Comparison of ENCODE assay signal across 20 cellular contexts in genomic region chr1:58331156-58331555, GRCh38.
DNase-seq lines count a peak whose midpoint lies in the region; ATAC-seq lines count a peak whose summit lies in the region.
"Had no signal": no experiment of that assay in that cellular context is flagged by ENCODE, and none has a peak within 500 bp of the region (broad histone marks: within the 10 kb centered on the region; RNA-seq: fewer than 3 reads in every experiment).

No MANE protein-coding gene starts in this region.

- H3K27ac Mint-ChIP-seq in T-helper 17 cell: no peak overlapping the region
- H3K27ac Mint-ChIP-seq: CD8-positive, alpha-beta T cell had no signal

- no peaks in the 10 kb centered on the region for H3K27me3 Mint-ChIP-seq in T-helper 17 cell

- no peaks in the 10 kb centered on the region for H3K4me1 Mint-ChIP-seq in T-helper 17 cell

- H3K4me3 Mint-ChIP-seq in T-helper 17 cell: no peak overlapping the region
- H3K4me3 Mint-ChIP-seq: CD8-positive, alpha-beta T cell had no signal

- DNase-seq in EH (ENCODE audit: low read depth) (peak; percentile 79), M059J (ENCODE audit: low read depth) (peak; percentile 47), fibroblast of peridontal ligament (ENCODE audit: extremely low read depth) (peak; percentile 2), T-helper 17 cell (no peak)
- no peak for DNase-seq in activated naive CD4-positive, alpha-beta T cell treated with anti-CD3 and anti-CD28 coated beads, Interleukin-2, amount 50 U/mL, for 16 hours
- DNase-seq: ACHN; Calu3; CD8-positive, alpha-beta T cell; EL; HCEC 1CT; NCI-H1105 treated with DMSO at 0.1 percent for 48 hours; NCI-H1694; NCI-H2081 treated with DMSO at 0.1 percent for 48 hours; NCI-H510A; NCI-H748 treated with DMSO at 0.1 percent for 48 hours; NK-92 treated with Interleukin-12 subunit alpha and Interleukin-12 subunit beta, amount 100 ng/mL, for 24 hours; Right ventricle myocardium superior had no signal

- no peaks in the 10 kb centered on the region for H3K9me3 ChIP-seq in T-helper 17 cell (ENCODE audit: control insufficient read depth, low read length, poor library complexity, severe bottlenecking)
- H3K9me3 ChIP-seq: BLaER1 had no signal

- ATAC-seq in HG03571 (IDR thresholded peaks at IDR 0.05; ENCODE audit: unreplicated experiment) (no peak), T-helper 17 cell (no peak), HG02678 (IDR thresholded peaks at IDR 0.05; ENCODE audit: unreplicated experiment) (no peak)
- ATAC-seq: CD8-positive, alpha-beta T cell had no signal

- H3K36me3 Mint-ChIP-seq in T-helper 17 cell (ENCODE audit: low read depth): peaks cover 7% of the 10 kb centered on the region
- H3K36me3 Mint-ChIP-seq: CD8-positive, alpha-beta T cell had no signal

Comparison
In these comparisons a context has a peak if more than half of its experiments do, and no peak if none do; other contexts are left out.
1. DNase-seq: peak in EH (single experiment), M059J (single experiment) and fibroblast of peridontal ligament (single experiment); none in T-helper 17 cell (0 of 3) and activated naive CD4-positive, alpha-beta T cell treated with anti-CD3 and anti-CD28 coated beads, Interleukin-2, amount 50 U/mL, for 16 hours (single experiment).